In genomic region chr19:10420444-10421239, GRCh38 we compare ENCODE assay signal across 8 cellular contexts. TPM values are rescaled to one million over a fixed set of nuclear protein-coding genes. Genes with fewer than 3 reads are reported as not detected.
DNase-seq lines count a peak whose midpoint lies in the region; ATAC-seq, FAIRE-seq and TF ChIP-seq lines count a peak whose summit lies in the region.

Gene PDE4A, plus strand, starts transcription at chr19:10420538. Its CDS starts 227 bp downstream, at chr19:10420765.

- no peaks in the 10 kb centered on the region; the same call in 1 of the 2 replicates for H4K20me1 ChIP-seq in GM12878 (ENCODE audit: control insufficient read depth, insufficient read depth)

- H3K27me3 ChIP-seq in GM12878 (replicated peaks in 1 of 2; ENCODE audit: control insufficient read depth in 2 of 2, insufficient read depth in 2 of 2, low read length in 1 of 2) (peaks cover 0 to 17% of the 10 kb centered on the region in 2 experiments; a peak in 3 of 4 replicates), thoracic aorta (replicated peaks; ENCODE audit: insufficient read depth) (peaks cover 17% of the 10 kb centered on the region)

- DNase-seq in AG09319 (ENCODE audit: extremely low read depth, low read depth) = no peak
- DNase-seq in GM20000 (ENCODE audit: low spot score) = peak; percentile 71
- no peak for DNase-seq in SK-N-MC (ENCODE audit: low read depth, low spot score)
- no peak for DNase-seq in GM12878 (ENCODE audit: low read depth, low spot score)
- peak; percentile 72 for DNase-seq in left kidney (ENCODE audit: low read depth, low spot score)
- no peak for DNase-seq in thoracic aorta (ENCODE audit: low spot score)

- peak; percentile 65; the same call in 1 of the 2 replicates for TF ChIP-seq POLR2A in GM12878 (IDR thresholded peaks at IDR 0.05; ENCODE audit: low read depth, low read length)

- POLR2A ChIA-PET in GM12878 (lab: Charles Lee) = interaction anchor here (0.5 to 7.8 kb wide), 6 partner anchors 9 to 318 kb away, joined by 3 to 122 read pairs (median 4); partner anchors contain the start of genes ANGPTL6 and CDC37

- ATAC-seq in GM12878 = no peak
- no peak for ATAC-seq in thoracic aorta (ENCODE audit: insufficient number of reproducible peaks, low FRiP score, low read depth)
- ATAC-seq in GM21786 (IDR thresholded peaks at IDR 0.05; ENCODE audit: unreplicated experiment) = no peak
- no peak for ATAC-seq in GM19463 (IDR thresholded peaks at IDR 0.05; ENCODE audit: unreplicated experiment)

- no peaks in the 10 kb centered on the region for H3K79me2 ChIP-seq in GM12878 (ENCODE audit: control insufficient read depth, insufficient read depth, low read length)

- H3K4me1 ChIP-seq in GM12878 (ENCODE audit: control insufficient read depth, insufficient read depth, low read length) (peaks cover 58% of the 10 kb centered on the region), thoracic aorta (ENCODE audit: control insufficient read depth in 1 of 2, low read depth in 2 of 2) (peaks cover 9 to 39% of the 10 kb centered on the region in 2 donors)

- RAD21 ChIA-PET in GM12878 (lab: Charles Lee; ENCODE audit: unreplicated experiment) = interaction anchor here (0.8 to 10.2 kb wide), 6 partner anchors 8 to 63 kb away, joined by 3 to 209 read pairs (median 6); partner anchors contain the start of gene CDC37

- intact Hi-C loops in GM12878 (cut with micrococcal nuclease; ENCODE audit: unreplicated experiment) = no loop called here

- whole genome bisulfite sequencing in GM12878 (ENCODE audit: insufficient coverage, insufficient replicate concordance, low lambda C conversion rate, missing lambda C conversion rate) = 5% methylated on average over 74 of the region's 104 CpGs

- CTCF ChIA-PET in GM12878 (lab: Yijun Ruan, JAX) = interaction anchor here (0.6 to 28.5 kb wide), 5 partner anchors 5 to 154 kb away, joined by 3 to 1053 read pairs (median 4); partner anchors contain the start of genes CDC37 and PDE4A

- H3K36me3 ChIP-seq in SK-N-MC (ENCODE audit: insufficient read depth, low read length) = no peaks in the 10 kb centered on the region
- no peaks in the 10 kb centered on the region for H3K36me3 ChIP-seq in GM12878 (ENCODE audit: control insufficient read depth in 2 of 2, insufficient read depth in 2 of 2, low read length in 1 of 2)
- no peaks in the 10 kb centered on the region for H3K36me3 ChIP-seq in thoracic aorta

- TF ChIP-seq RAD21 in GM12878 (IDR thresholded peaks at IDR 0.05; ENCODE audit: insufficient read depth, low read depth, low read length) = 0 out of 2 replicates have a peak, but pooled peaks have one; percentile 13

- peak; percentile 29 for TF ChIP-seq CTCF in AG09319 (IDR thresholded peaks at IDR 0.05; ENCODE audit: low read depth, low read length)
- peak; percentile 75 for TF ChIP-seq CTCF in GM20000 (IDR thresholded peaks at IDR 0.05; ENCODE audit: extremely low read depth, missing control alignments)
- peak; percentile 49 to 60 (median 51) for TF ChIP-seq CTCF in GM12878 (IDR thresholded peaks at IDR 0.05 in 2 of 3, conservative IDR thresholded peaks at IDR 0.05 in 1 of 3; ENCODE audit: control insufficient read depth in 2 of 3, extremely low read depth in 1 of 3, insufficient read depth in 1 of 3, low read depth in 3 of 3, low read length in 3 of 3)
- no peak for TF ChIP-seq CTCF in thoracic aorta (IDR thresholded peaks at IDR 0.05)

- no peak for FAIRE-seq in GM12878 (lab: Jason Lieb, UNC)

- no peaks in the 10 kb centered on the region for H3K9me3 ChIP-seq in SK-N-MC (ENCODE audit: low read depth, low read length)
- no peaks in the 10 kb centered on the region for H3K9me3 ChIP-seq in GM12878 (replicated peaks; ENCODE audit: control insufficient read depth, insufficient read depth, low read length)
- H3K9me3 ChIP-seq in thoracic aorta = no peaks in the 10 kb centered on the region

- in situ Hi-C loops in GM12878 (cut with MboI) = no loop called here

- peak within 1 kb of the TSS; percentile 78 for H3K9ac ChIP-seq in SK-N-MC (ENCODE audit: insufficient read length)
- peak within 1 kb of the TSS; percentile 37; the same call in 1 of the 2 replicates for H3K9ac ChIP-seq in GM12878 (ENCODE audit: control insufficient read depth, insufficient read depth, low read length)

- peak within 1 kb of the TSS; percentile 87 for H3K4me2 ChIP-seq in GM12878 (ENCODE audit: control insufficient read depth, insufficient read depth)

- H3K27ac ChIP-seq in SK-N-MC = peak within 1 kb of the TSS; percentile 96
- no peak within 1 kb of the TSS for H3K27ac ChIP-seq in GM12878 (ENCODE audit: control insufficient read depth, insufficient read depth)
- no peak within 1 kb of the TSS for H3K27ac ChIP-seq in thoracic aorta

- TF ChIP-seq EP300 in GM12878 (IDR thresholded peaks at IDR 0.05; ENCODE audit: borderline replicate concordance in 1 of 2, control insufficient read depth in 1 of 2, low read depth in 2 of 2, low read length in 2 of 2) = no peak

- peak within 1 kb of the TSS; percentile 39 for H2AFZ ChIP-seq in GM12878 (ENCODE audit: control insufficient read depth, low read depth, low read length)

- H3K4me3 ChIP-seq in SK-N-MC (peak within 1 kb of the TSS; percentile 100), GM12878 (peak within 1 kb of the TSS; percentile 45), thoracic aorta (peak within 1 kb of the TSS; percentile 33)

- no TSS peak for BruUV-seq in GM12878 (replicated peaks; lab: Mats Ljungman, UMichigan)

- SMC1A ChIA-PET in GM12878 (lab: Charles Lee; ENCODE audit: uncharacterized antibody, unreplicated experiment) = interaction anchor here (1.7 to 17.7 kb wide), 2 partner anchors 10 to 16 kb away, joined by 12 to 364 read pairs; partner anchors contain the start of gene CDC37

TF ChIP-seq in GM12878, 131 proteins besides CTCF, POLR2A, EP300 and RAD21 (continues in another document):
- TF ChIP-seq SMARCA5 (IDR thresholded peaks at IDR 0.05) (no peak), MLLT1 (IDR thresholded peaks at IDR 0.05) (no peak), ZNF274 (IDR thresholded peaks at IDR 0.05; ENCODE audit: insufficient read depth, insufficient read length) (no peak), ZNF622 (IDR thresholded peaks at IDR 0.05) (no peak), IRF5 (IDR thresholded peaks at IDR 0.05; ENCODE audit: borderline replicate concordance) (no peak), MTA3 (IDR thresholded peaks at IDR 0.05; ENCODE audit: borderline replicate concordance, low read length) (no peak), YBX1 (IDR thresholded peaks at IDR 0.05) (no peak), PKNOX1 (IDR thresholded peaks at IDR 0.05) (no peak; the same call in none of the 2 replicates)

RNA-seq across cellular contexts. Expression of gene PDE4A, which starts in this region (rescaled TPM):
- 7.4 and 7.7 TPM in 2 replicates for total RNA-seq in GM12878 (2013; cell fraction: nucleolus; rRNA removed)
- total RNA-seq in GM12878 (2014; rRNA removed) (1.6 and 1.9 TPM in 2 replicates), GM12878 (2014; rRNA removed; fragmentation: Illumina TruSeq; extraction: Trizol) (1.7 and 1.9 TPM in 2 replicates), GM12878 (2021) (11.1 and 13.3 TPM in 2 replicates), thoracic aorta (10 to 100 TPM; 24.9 to 25.5 TPM)
- polyA plus RNA-seq in GM12878 (2011; ENCODE audit: low read depth) = 6.4 TPM
- polyA plus RNA-seq in GM12878 (2011; rRNA removed) (2.7 and 4.8 TPM in 2 replicates), GM12878 (2014; fragmentation: Illumina TruSeq; extraction: Trizol) (3.5 and 5.0 TPM in 2 replicates), GM12878 (2014; fragmentation: Nextera tagmentation; extraction: Ambion mirVana) (under 1 TPM; 0.24 to 0.46 TPM), GM12878 (2014; rRNA removed) (7.1 and 7.9 TPM in 2 replicates), GM12878 (2016; fragmentation: Nextera tagmentation; extraction: Ambion mirVana) (1 to 10 TPM; 7.4 to 8.1 TPM)
- polyA plus RNA-seq in GM12878 (2011; cell fraction: cytosol; rRNA removed) = 8.4 and 9.3 TPM in 2 replicates
- polyA plus RNA-seq in GM12878 (2011; cell fraction: nucleus; rRNA removed) = 11.0 and 16.0 TPM in 2 replicates
- 14.3 and 15.7 TPM in 2 replicates for polyA plus RNA-seq in GM12878 (2012)
- polyA minus RNA-seq in GM12878 (2011; rRNA and poly(A)+ RNA removed) = 7.7 and 10.3 TPM in 2 replicates
- 7.8 and 9.2 TPM in 2 replicates for polyA minus RNA-seq in GM12878 (2011; cell fraction: cytosol; rRNA and poly(A)+ RNA removed)
- polyA minus RNA-seq in GM12878 (2011; cell fraction: nucleus; rRNA and poly(A)+ RNA removed) = 3.5 TPM in 2 replicates

Comparison
In these comparisons a context has a peak if more than half of its experiments do, and no peak if none do; other contexts are left out.
1. DNase-seq: peak in GM20000 (single experiment) and left kidney (single experiment); none in AG09319 (single experiment), SK-N-MC (single experiment), GM12878 (single experiment) and thoracic aorta (single experiment).
2. H3K4me3 ChIP-seq: peak in every context shown above with its lines; median percentile 100 in SK-N-MC; 45 in GM12878; 33 in thoracic aorta.